ENCODE assay signal across 1 cellular context in the genomic region with DNA sequence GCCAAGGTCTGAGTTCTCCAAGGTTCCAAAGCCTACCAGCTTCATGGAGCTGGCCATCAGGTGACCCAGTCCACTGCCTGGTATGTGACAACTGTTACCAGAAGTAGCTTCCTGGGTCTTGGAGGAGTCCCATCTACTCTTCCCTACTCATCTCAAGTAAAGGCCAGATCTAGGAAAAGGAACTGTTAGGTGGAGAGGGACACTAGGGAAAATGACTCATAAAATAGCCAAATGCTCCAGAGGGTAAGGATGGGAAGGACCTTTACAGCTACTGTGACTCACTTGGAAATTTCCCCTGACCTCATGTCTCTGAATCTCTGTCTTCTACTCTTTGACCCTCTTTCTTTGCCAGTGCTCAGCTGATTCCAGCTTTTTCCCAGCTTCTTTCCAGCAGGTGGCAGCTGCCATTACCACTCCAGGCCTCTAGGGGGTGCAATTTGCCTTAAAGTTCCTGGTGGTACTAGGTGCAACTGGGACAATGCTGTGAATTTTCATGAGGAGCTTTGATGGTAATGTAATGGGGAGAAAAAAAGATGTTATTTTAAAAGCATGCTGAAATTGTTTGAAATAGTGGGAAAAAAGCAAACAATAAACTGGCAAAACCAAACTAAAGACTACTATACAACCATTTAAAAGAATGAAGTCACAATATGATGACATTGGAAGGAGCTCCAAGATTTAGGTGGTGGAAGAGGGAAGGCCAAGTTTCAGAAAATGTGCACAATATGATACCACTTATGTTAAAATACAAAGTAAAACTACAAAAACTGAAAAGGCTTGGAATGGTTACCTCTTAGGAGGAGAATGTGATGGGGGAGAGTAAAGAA.
TF ChIP-seq lines count a peak whose summit lies in the region.

No MANE protein-coding gene starts in this region.

TF ChIP-seq in neural cell, 6 proteins besides CTCF, POLR2A, EP300 and RAD21:
- TF ChIP-seq, protein P1, sequence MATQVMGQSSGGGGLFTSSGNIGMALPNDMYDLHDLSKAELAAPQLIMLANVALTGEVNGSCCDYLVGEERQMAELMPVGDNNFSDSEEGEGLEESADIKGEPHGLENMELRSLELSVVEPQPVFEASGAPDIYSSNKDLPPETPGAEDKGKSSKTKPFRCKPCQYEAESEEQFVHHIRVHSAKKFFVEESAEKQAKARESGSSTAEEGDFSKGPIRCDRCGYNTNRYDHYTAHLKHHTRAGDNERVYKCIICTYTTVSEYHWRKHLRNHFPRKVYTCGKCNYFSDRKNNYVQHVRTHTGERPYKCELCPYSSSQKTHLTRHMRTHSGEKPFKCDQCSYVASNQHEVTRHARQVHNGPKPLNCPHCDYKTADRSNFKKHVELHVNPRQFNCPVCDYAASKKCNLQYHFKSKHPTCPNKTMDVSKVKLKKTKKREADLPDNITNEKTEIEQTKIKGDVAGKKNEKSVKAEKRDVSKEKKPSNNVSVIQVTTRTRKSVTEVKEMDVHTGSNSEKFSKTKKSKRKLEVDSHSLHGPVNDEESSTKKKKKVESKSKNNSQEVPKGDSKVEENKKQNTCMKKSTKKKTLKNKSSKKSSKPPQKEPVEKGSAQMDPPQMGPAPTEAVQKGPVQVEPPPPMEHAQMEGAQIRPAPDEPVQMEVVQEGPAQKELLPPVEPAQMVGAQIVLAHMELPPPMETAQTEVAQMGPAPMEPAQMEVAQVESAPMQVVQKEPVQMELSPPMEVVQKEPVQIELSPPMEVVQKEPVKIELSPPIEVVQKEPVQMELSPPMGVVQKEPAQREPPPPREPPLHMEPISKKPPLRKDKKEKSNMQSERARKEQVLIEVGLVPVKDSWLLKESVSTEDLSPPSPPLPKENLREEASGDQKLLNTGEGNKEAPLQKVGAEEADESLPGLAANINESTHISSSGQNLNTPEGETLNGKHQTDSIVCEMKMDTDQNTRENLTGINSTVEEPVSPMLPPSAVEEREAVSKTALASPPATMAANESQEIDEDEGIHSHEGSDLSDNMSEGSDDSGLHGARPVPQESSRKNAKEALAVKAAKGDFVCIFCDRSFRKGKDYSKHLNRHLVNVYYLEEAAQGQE (IDR thresholded peaks at IDR 0.05; ENCODE audit: borderline replicate concordance), result no peak
- TF ChIP-seq SMC3 (conservative IDR thresholded peaks at IDR 0.05; ENCODE audit: poor library complexity), result peak; percentile 93
TF ChIP-seq in neural cell: peak in this region for 1.
